In genomic region chr4:54315561-54315960, GRCh38 we compare ENCODE assay signal across 11 cellular contexts.
DNase-seq lines count a peak whose midpoint lies in the region; ATAC-seq and TF ChIP-seq lines count a peak whose summit lies in the region.
"Had no signal": no experiment of that assay in that cellular context is flagged by ENCODE, and none has a peak within 500 bp of the region (broad histone marks: within the 10 kb centered on the region; RNA-seq: fewer than 3 reads in every experiment).

No MANE protein-coding gene starts in this region.

- H3K9me3 ChIP-seq in Peyer's patch = no peaks in the 10 kb centered on the region

- H3K27me3 ChIP-seq in Peyer's patch = no peaks in the 10 kb centered on the region

- H3K4me3 ChIP-seq in Peyer's patch = no peak overlapping the region
- H3K4me3 ChIP-seq: dorsolateral prefrontal cortex, skin epidermis had no signal

- ATAC-seq in GM18868 (IDR thresholded peaks at IDR 0.05; ENCODE audit: unreplicated experiment) (peak; percentile 98), GM21515 (IDR thresholded peaks at IDR 0.05; ENCODE audit: unreplicated experiment) (peak; percentile 99), HG03354 (IDR thresholded peaks at IDR 0.05; ENCODE audit: poor library complexity, severe bottlenecking, unreplicated experiment) (peak; percentile 97)
- ATAC-seq in central memory CD8-positive, alpha-beta T cell (replicated peaks; ENCODE audit: extremely low read depth, poor library complexity, severe bottlenecking) = peak; percentile 32

- H3K9me3 Mint-ChIP-seq in central memory CD8-positive, alpha-beta T cell = peaks cover 10% of the 10 kb centered on the region

- no peak for DNase-seq in central memory CD8-positive, alpha-beta T cell (ENCODE audit: low spot score in 2 of 2)
- DNase-seq in T-helper 9 cell = no peak
- no peak for DNase-seq in NCI-H446 treated with DMSO at 0.1 percent for 48 hours (lab: John Stamatoyannopoulos, UW)
- no peak for DNase-seq in Peyer's patch
- DNase-seq in D341Med (ENCODE audit: low spot score) = no peak
- DNase-seq: dorsolateral prefrontal cortex, NCI-H2171 treated with DMSO at 0.1 percent for 48 hours had no signal

- no peaks in the 10 kb centered on the region for H3K36me3 Mint-ChIP-seq in central memory CD8-positive, alpha-beta T cell (ENCODE audit: insufficient read depth)

- no peaks in the 10 kb centered on the region for H3K4me1 ChIP-seq in Peyer's patch

- no peak for TF ChIP-seq POLR2A in Peyer's patch (IDR thresholded peaks at IDR 0.05)

- H3K27ac Mint-ChIP-seq in central memory CD8-positive, alpha-beta T cell (ENCODE audit: low read depth) = no peak overlapping the region

- H3K27ac ChIP-seq in Peyer's patch = no peak overlapping the region
- H3K27ac ChIP-seq: skin epidermis had no signal

- H3K27me3 Mint-ChIP-seq in central memory CD8-positive, alpha-beta T cell = peaks cover 10% of the 10 kb centered on the region

- no peak for TF ChIP-seq CTCF in Peyer's patch (IDR thresholded peaks at IDR 0.05)

- no peak overlapping the region for H3K4me3 Mint-ChIP-seq in central memory CD8-positive, alpha-beta T cell

- no peaks in the 10 kb centered on the region for H3K4me1 Mint-ChIP-seq in central memory CD8-positive, alpha-beta T cell

- no peaks in the 10 kb centered on the region for H3K36me3 ChIP-seq in Peyer's patch

Comparison
In these comparisons a context has a peak if more than half of its experiments do, and no peak if none do; other contexts are left out.
1. ATAC-seq: peak in every context shown above with its lines; median percentile 99 in GM21515; 98 in GM18868; 97 in HG03354; 32 in central memory CD8-positive, alpha-beta T cell.